Comparison of ENCODE assay signal across 31 cellular contexts in the genomic region with DNA sequence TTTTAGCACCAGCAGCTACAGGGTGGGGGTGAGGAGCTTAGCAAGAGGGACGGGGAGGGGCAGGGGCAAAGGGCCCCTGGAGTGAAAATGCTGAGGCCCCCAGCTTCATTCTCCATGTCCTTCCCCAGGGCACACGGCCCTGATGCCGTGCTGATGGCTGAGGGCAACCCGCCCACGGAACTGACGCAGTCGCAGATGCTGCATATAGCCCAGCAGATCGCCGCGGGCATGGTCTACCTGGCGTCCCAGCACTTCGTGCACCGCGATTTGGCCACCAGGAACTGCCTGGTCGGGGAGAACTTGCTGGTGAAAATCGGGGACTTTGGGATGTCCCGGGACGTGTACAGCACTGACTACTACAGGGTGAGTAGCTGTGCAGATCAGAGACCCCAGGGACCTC.
"Had no signal": no experiment of that assay in that cellular context is flagged by ENCODE, and none has a peak within 500 bp of the region (broad histone marks: within the 10 kb centered on the region; RNA-seq: fewer than 3 reads in every experiment).

No MANE protein-coding gene starts in this region.

- DNase-seq: activated B cell treated with CpG ODN at 0.5 μM for 24 hours; activated CD4-positive, alpha-beta memory T cell treated with anti-CD3 and anti-CD28 coated beads for 36 hours; activated CD4-positive, alpha-beta T cell treated with anti-CD3 and anti-CD28 coated beads, Interleukin-2, amount 10 ng/mL, durations not matched to agents 24 days and 14 days; activated CD4-positive, alpha-beta T cell treated with anti-CD3 and anti-CD28 coated beads, Interleukin-2, amount 50 U/mL, for 1 hour; activated CD4-positive, alpha-beta T cell treated with anti-CD3 and anti-CD28 coated beads, Interleukin-2, amount 50 U/mL, for 4 hours; activated CD4-positive, CD25-positive, alpha-beta regulatory T cell treated with anti-CD3 and anti-CD28 coated beads, Interleukin-2, amount 50 U/mL, for 72 hours; activated CD8-positive, alpha-beta memory T cell treated with anti-CD3 and anti-CD28 coated beads, Interleukin-2, amount 50 U/mL, for 4 hours; activated CD8-positive, alpha-beta T cell treated with anti-CD3 and anti-CD28 coated beads for 36 hours; activated gamma-delta T cell; activated naive CD4-positive, alpha-beta T cell treated with anti-CD3 and anti-CD28 coated beads, Interleukin-2, amount 10 ng/mL, durations not matched to agents 7 days and 5 days; activated naive CD4-positive, alpha-beta T cell treated with Interleukin-2 at 50 U/mL for 16 hours; activated naive CD8-positive, alpha-beta T cell treated with anti-CD3 and anti-CD28 coated beads, Interleukin-2, amount 10 ng/mL, durations not matched to agents 7 days and 5 days; activated naive CD8-positive, alpha-beta T cell treated with anti-CD3 and anti-CD28 coated beads, Interleukin-2, amount 50 U/mL, for 24 hours; activated T-cell treated with anti-CD3 and anti-CD28 coated beads for 4 hours; activated T-cell treated with anti-CD3 and anti-CD28 coated beads, Interleukin-2, amount 50 U/mL, for 1 hour; activated T-cell treated with anti-CD3 and anti-CD28 coated beads, Interleukin-2, amount 50 U/mL, for 4 hours; activated T-cell treated with anti-CD3 and anti-CD28 coated beads, Interleukin-2, amount 50 U/mL, for 72 hours; amygdala; anterior cingulate cortex; body of pancreas; brain microvascular endothelial cell; central memory CD4-positive, alpha-beta T cell; SW 1271; T-helper 1 cell; T-helper 2 cell; T-helper 9 cell had no signal

- FAIRE-seq: TTC549 had no signal

- ATAC-seq: activated CD8-positive, alpha-beta T cell treated with anti-CD3 and anti-CD28 coated beads for 36 hours; activated naive CD8-positive, alpha-beta T cell treated with anti-CD3 and anti-CD28 coated beads, Interleukin-2, amount 50 U/mL, for 24 hours; activated T-cell treated with anti-CD3 and anti-CD28 coated beads, Interleukin-2, amount 50 U/mL, for 4 hours; activated T-cell treated with anti-CD3 and anti-CD28 coated beads, Interleukin-2, amount 50 U/mL, for 72 hours; activated T-helper 17 cell treated with anti-CD3 and anti-CD28 coated beads, Interleukin-2, amount 50 U/mL, for 72 hours; body of pancreas had no signal

- H3K27ac ChIP-seq: ascending aorta, body of pancreas, brain microvascular endothelial cell, VCaP had no signal

- H3K36me3 ChIP-seq: ascending aorta, brain microvascular endothelial cell, breast epithelium had no signal

- H3K9me3 ChIP-seq: ascending aorta, body of pancreas, breast epithelium had no signal

- H3K4me3 ChIP-seq: ascending aorta, body of pancreas, breast epithelium had no signal

- H3K27me3 ChIP-seq: ascending aorta, body of pancreas, brain microvascular endothelial cell, breast epithelium had no signal

- H3K4me1 ChIP-seq: ascending aorta, body of pancreas, breast epithelium had no signal
